In the genomic region with DNA sequence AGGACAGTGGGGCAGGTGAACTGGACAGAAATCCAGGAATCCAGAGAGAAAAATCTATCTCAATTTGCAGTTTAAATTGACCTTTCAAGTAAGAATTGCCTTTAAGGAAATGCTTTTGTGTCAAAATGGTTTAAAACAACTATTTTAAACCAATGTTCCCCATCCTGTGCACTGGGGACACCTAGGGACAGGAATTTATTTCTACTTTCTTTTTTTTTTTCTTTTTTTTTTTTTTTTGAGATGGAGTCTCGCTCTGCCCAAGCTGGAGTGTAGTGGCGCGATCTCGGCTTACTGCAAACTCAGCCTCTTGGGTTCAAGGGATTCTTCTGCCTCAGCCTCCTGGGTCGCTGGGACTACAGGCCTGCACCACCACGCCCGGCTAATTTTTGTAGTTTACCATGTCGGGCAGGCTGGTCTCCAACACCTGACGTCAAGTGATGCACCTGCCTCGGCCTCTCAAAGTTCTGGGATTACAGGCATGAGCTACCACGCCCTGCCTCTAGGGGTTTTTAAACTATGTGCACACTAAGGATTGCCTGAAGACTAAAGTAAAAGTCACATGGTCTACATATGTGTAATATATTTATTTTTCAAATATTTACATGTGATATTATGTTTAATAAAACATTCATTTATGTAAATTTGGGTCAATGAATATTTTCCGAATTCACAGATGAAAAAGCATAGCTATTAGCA, we compare ENCODE assay signal across 20 cellular contexts.
DNase-seq lines count a peak whose midpoint lies in the region; TF ChIP-seq lines count a peak whose summit lies in the region.
"Had no signal": no experiment of that assay in that cellular context is flagged by ENCODE, and none has a peak within 500 bp of the region (broad histone marks: within the 10 kb centered on the region; RNA-seq: fewer than 3 reads in every experiment).

No MANE protein-coding gene starts in this region.

- H3K27ac ChIP-seq in A673 (ENCODE audit: low read depth, low read length, poor library complexity, severe bottlenecking), result no peak overlapping the region
- H3K27ac ChIP-seq in hepatocyte, result no peak overlapping the region
- H3K27ac ChIP-seq: epithelial cell of prostate, SJSA1 had no signal

- H3K4me1 ChIP-seq in A673 (ENCODE audit: insufficient read depth, low read length, poor library complexity, severe bottlenecking) (no peaks in the 10 kb centered on the region), hepatocyte (ENCODE audit: insufficient read depth) (no peaks in the 10 kb centered on the region)
- H3K4me1 ChIP-seq: SJSA1 had no signal

- 80% methylated on average over 12 of the region's 12 CpGs for WGBS in hepatocyte (ENCODE audit: low lambda C conversion rate, missing lambda C conversion rate)

- H3K9me3 ChIP-seq in A673 (ENCODE audit: low read depth, low read length, poor library complexity, severe bottlenecking) (no peaks in the 10 kb centered on the region), hepatocyte (ENCODE audit: low read depth) (no peaks in the 10 kb centered on the region)
- H3K9me3 ChIP-seq: SJSA1 had no signal

- BruUV-seq in A673 (replicated peaks; lab: Mats Ljungman, UMichigan), result no TSS peak

- DNase-seq in A673 (ENCODE audit: low spot score) (peak; percentile 7), H7 (peak; percentile 1), SK-MEL-5 (ENCODE audit: low read depth, low spot score) (peak; percentile 35), hepatocyte (ENCODE audit: low spot score) (no peak), HK-2 (ENCODE audit: unreplicated experiment) (no peak), mucosa of gallbladder (ENCODE audit: low spot score) (no peak), activated T-cell treated with anti-CD3 and anti-CD28 coated beads for 4 hours (no peak), Kasumi-1 (lab: John Stamatoyannopoulos, UW) (no peak)
- DNase-seq: activated CD4-positive, alpha-beta T cell treated with anti-CD3 and anti-CD28 coated beads for 36 hours; activated CD8-positive, alpha-beta memory T cell treated with anti-CD3 and anti-CD28 coated beads, Interleukin-2, amount 50 U/mL, for 4 hours; activated naive CD4-positive, alpha-beta T cell treated with Interleukin-2 at 50 U/mL for 16 hours; cortex of kidney; left colon; mucosa of descending colon; NCI-H1092; occipital lobe; stimulated activated CD4-positive, alpha-beta T cell treated with anti-CD3 and anti-CD28 coated beads, Interleukin-2, amount 100 ng/mL, for 48 hours; T1000 had no signal

- H3K79me2 ChIP-seq in hepatocyte, result no peaks in the 10 kb centered on the region

- no peak overlapping the region for H3K4me2 ChIP-seq in hepatocyte

- H2AFZ ChIP-seq in hepatocyte, result no peak overlapping the region

- peak; percentile 27; the same call in 1 of the 2 replicates for TF ChIP-seq CTCF in A673 (conservative IDR thresholded peaks at IDR 0.05; ENCODE audit: low read depth, low read length)
- TF ChIP-seq CTCF in hepatocyte (IDR thresholded peaks at IDR 0.05; ENCODE audit: poor library complexity), result peak; percentile 19

- intact Hi-C loops in A673 (cut with micrococcal nuclease; ENCODE audit: unreplicated experiment), result no loop called here

- H3K36me3 ChIP-seq in A673 (ENCODE audit: insufficient read depth, low read length, poor library complexity, severe bottlenecking) (no peaks in the 10 kb centered on the region), H7 (replicated peaks; ENCODE audit: control insufficient read depth, insufficient read depth, low read length) (no peaks in the 10 kb centered on the region), hepatocyte (replicated peaks; ENCODE audit: insufficient read depth, low read depth) (no peaks in the 10 kb centered on the region)
- H3K36me3 ChIP-seq: SJSA1 had no signal

- H3K27me3 ChIP-seq in A673 (replicated peaks; ENCODE audit: insufficient read depth, low read depth, low read length, poor library complexity), result no peaks in the 10 kb centered on the region
- H3K27me3 ChIP-seq in H7 (ENCODE audit: control insufficient read depth, insufficient read depth, low read length), result no peaks in the 10 kb centered on the region
- H3K27me3 ChIP-seq in hepatocyte, result no peaks in the 10 kb centered on the region
- H3K27me3 ChIP-seq: SJSA1 had no signal

- H3K4me3 ChIP-seq in A673 (ENCODE audit: low read depth, low read length, poor library complexity, severe bottlenecking) (no peak overlapping the region), H7 (ENCODE audit: insufficient read depth, low read depth, low read length) (no peak overlapping the region), hepatocyte (no peak overlapping the region)
- H3K4me3 ChIP-seq: mucosa of descending colon, SJSA1 had no signal

- CTCF ChIA-PET in A673 (lab: Charles Lee), result no interaction called here

- H4K20me1 ChIP-seq in hepatocyte (ENCODE audit: insufficient read depth, poor library complexity, severe bottlenecking), result no peaks in the 10 kb centered on the region

- POLR2A ChIA-PET in A673 (lab: Charles Lee; ENCODE audit: low non-redundant PET), result no interaction called here

- no peaks in the 10 kb centered on the region for H3K9me2 ChIP-seq in hepatocyte (replicated peaks; ENCODE audit: insufficient read depth)

- in situ Hi-C loops in SK-MEL-5 (cut with HindIII; ENCODE audit: low pct_unique_long_range_greater_than_20kb, low sequenced_read_pairs), result loop anchor here (25.0 kb wide), 1 partner anchor 162 kb away; no protein-coding TSS in a partner anchor

Comparison
In these comparisons a context has a peak if more than half of its experiments do, and no peak if none do; other contexts are left out.
1. DNase-seq: peak in A673 (single experiment), H7 (single experiment) and SK-MEL-5 (single experiment); none in hepatocyte (single experiment), HK-2 (single experiment), mucosa of gallbladder (single experiment), activated T-cell treated with anti-CD3 and anti-CD28 coated beads for 4 hours (single experiment) and Kasumi-1 (0 of 2).